26 cellular contexts compared by ENCODE assay signal in genomic region chr13:47241446-47241845, GRCh38.
"Had no signal": no experiment of that assay in that cellular context is flagged by ENCODE, and none has a peak within 500 bp of the region (broad histone marks: within the 10 kb centered on the region; RNA-seq: fewer than 3 reads in every experiment).

No MANE protein-coding gene starts in this region.

- H3K36me3 Mint-ChIP-seq: activated naive CD8-positive, alpha-beta T cell treated with anti-CD3 and anti-CD28 coated beads for 36 hours; brain; natural killer cell had no signal

- ATAC-seq: activated CD4-positive, CD25-positive, alpha-beta regulatory T cell treated with anti-CD3 and anti-CD28 coated beads, Interleukin-2, amount 50 U/mL, for 24 hours; gastrocnemius medialis; left lobe of liver; lower lobe of right lung; natural killer cell had no signal

- H3K27ac Mint-ChIP-seq: activated naive CD8-positive, alpha-beta T cell treated with anti-CD3 and anti-CD28 coated beads for 36 hours; brain; natural killer cell had no signal

- H3K27me3 ChIP-seq: adrenal gland, cardiac muscle cell, colonic mucosa, gastrocnemius medialis, right atrium auricular region, transverse colon had no signal

- DNase-seq: activated CD4-positive, alpha-beta T cell treated with anti-CD3 and anti-CD28 coated beads for 48 hours; activated CD4-positive, alpha-beta T cell treated with anti-CD3 and anti-CD28 coated beads, Interleukin-2, amount 50 U/mL, for 48 hours; activated CD8-positive, alpha-beta memory T cell treated with anti-CD3 and anti-CD28 coated beads for 24 hours; activated effector memory CD4-positive, alpha-beta T cell treated with Interleukin-2 at 50 U/mL for 16 hours; activated naive CD4-positive, alpha-beta T cell treated with Interleukin-2 at 50 U/mL for 16 hours; activated naive CD8-positive, alpha-beta T cell treated with anti-CD3 and anti-CD28 coated beads for 36 hours; adrenal gland; aorta; cerebellar nuclear complex; colonic mucosa; effector CD8-positive, alpha-beta T cell; erythroblast; gastrocnemius medialis; head of caudate nucleus; hypothalamus; lower lobe of right lung; mesenchymal stem cell; natural killer cell; stimulated activated CD4-positive, alpha-beta T cell treated with anti-CD3 and anti-CD28 coated beads, Interleukin-2, amount 100 ng/mL, for 48 hours; stimulated activated naive CD4-positive, alpha-beta T cell treated with Interleukin-2 at 50 U/mL for 16 hours; transverse colon had no signal

- H3K36me3 ChIP-seq: adrenal gland, cardiac muscle cell, colonic mucosa, gastrocnemius medialis, lower lobe of right lung, right atrium auricular region, transverse colon had no signal

- H3K4me1 Mint-ChIP-seq: activated naive CD8-positive, alpha-beta T cell treated with anti-CD3 and anti-CD28 coated beads for 36 hours; brain; natural killer cell had no signal

- H3K27ac ChIP-seq: adrenal gland, cardiac muscle cell, colonic mucosa, gastrocnemius medialis, lower lobe of right lung, right atrium auricular region, transverse colon had no signal

- H3K9me3 ChIP-seq: adrenal gland, colonic mucosa, gastrocnemius medialis, lower lobe of right lung, transverse colon had no signal

- H3K4me3 ChIP-seq: adrenal gland, cardiac muscle cell, colonic mucosa, gastrocnemius medialis, lower lobe of right lung, right atrium auricular region, transverse colon had no signal

- H3K4me3 Mint-ChIP-seq: activated naive CD8-positive, alpha-beta T cell treated with anti-CD3 and anti-CD28 coated beads for 36 hours; brain; natural killer cell had no signal

- H3K9me3 Mint-ChIP-seq: activated naive CD8-positive, alpha-beta T cell treated with anti-CD3 and anti-CD28 coated beads for 36 hours had no signal

- H3K4me1 ChIP-seq: adrenal gland, colonic mucosa, gastrocnemius medialis, lower lobe of right lung, right atrium auricular region, transverse colon had no signal
